In genomic region chr1:229033480-229033879, GRCh38 we compare ENCODE assay signal across 23 cellular contexts.
"Had no signal": no experiment of that assay in that cellular context is flagged by ENCODE, and none has a peak within 500 bp of the region (broad histone marks: within the 10 kb centered on the region; RNA-seq: fewer than 3 reads in every experiment).

No MANE protein-coding gene starts in this region.

- H3K27ac Mint-ChIP-seq: activated CD4-positive, alpha-beta T cell treated with anti-CD3 and anti-CD28 coated beads for 36 hours; activated naive CD4-positive, alpha-beta T cell treated with anti-CD3 and anti-CD28 coated beads, Interleukin-2, amount 10 ng/mL, durations not matched to agents 7 days and 5 days; activated naive CD8-positive, alpha-beta T cell treated with anti-CD3 and anti-CD28 coated beads, Interleukin-2, amount 10 ng/mL, durations not matched to agents 7 days and 5 days had no signal

- H3K4me3 Mint-ChIP-seq: activated CD4-positive, alpha-beta T cell treated with anti-CD3 and anti-CD28 coated beads for 36 hours; activated naive CD4-positive, alpha-beta T cell treated with anti-CD3 and anti-CD28 coated beads, Interleukin-2, amount 10 ng/mL, durations not matched to agents 7 days and 5 days; activated naive CD8-positive, alpha-beta T cell treated with anti-CD3 and anti-CD28 coated beads, Interleukin-2, amount 10 ng/mL, durations not matched to agents 7 days and 5 days; mesothelial cell of epicardium had no signal

- FAIRE-seq: pancreas had no signal

- H3K27ac ChIP-seq: ascending aorta, cardiac muscle cell, coronary artery, dorsolateral prefrontal cortex, heart left ventricle, pancreas, prostate gland, suprapubic skin, tibial artery, upper lobe of right lung had no signal

- H3K36me3 ChIP-seq: ascending aorta, cardiac muscle cell, heart left ventricle, pancreas, prostate gland, suprapubic skin, tibial artery, upper lobe of right lung had no signal

- H3K27me3 ChIP-seq: ascending aorta, pancreas, suprapubic skin, tibial artery, upper lobe of right lung had no signal

- H3K9me3 Mint-ChIP-seq: activated naive CD4-positive, alpha-beta T cell treated with anti-CD3 and anti-CD28 coated beads, Interleukin-2, amount 10 ng/mL, durations not matched to agents 7 days and 5 days; activated naive CD8-positive, alpha-beta T cell treated with anti-CD3 and anti-CD28 coated beads, Interleukin-2, amount 10 ng/mL, durations not matched to agents 7 days and 5 days; naive B cell had no signal

- H3K36me3 Mint-ChIP-seq: activated naive CD4-positive, alpha-beta T cell treated with anti-CD3 and anti-CD28 coated beads, Interleukin-2, amount 10 ng/mL, durations not matched to agents 7 days and 5 days; activated naive CD8-positive, alpha-beta T cell treated with anti-CD3 and anti-CD28 coated beads, Interleukin-2, amount 10 ng/mL, durations not matched to agents 7 days and 5 days; brain had no signal

- H3K9me3 ChIP-seq: ascending aorta, heart left ventricle, pancreas, prostate gland, suprapubic skin, tibial artery, upper lobe of right lung had no signal

- ATAC-seq: activated CD4-positive, alpha-beta T cell treated with anti-CD3 and anti-CD28 coated beads for 36 hours; heart left ventricle; pancreas; upper lobe of right lung had no signal

- H3K27me3 Mint-ChIP-seq: activated CD4-positive, alpha-beta T cell treated with anti-CD3 and anti-CD28 coated beads for 36 hours had no signal

- H3K4me3 ChIP-seq: ascending aorta, cardiac muscle cell, coronary artery, dorsolateral prefrontal cortex, heart left ventricle, pancreas, prostate gland, suprapubic skin, tibial artery, upper lobe of right lung had no signal

- DNase-seq: activated CD4-positive, alpha-beta T cell treated with anti-CD3 and anti-CD28 coated beads for 36 hours; activated CD4-positive, alpha-beta T cell treated with anti-CD3 and anti-CD28 coated beads, Interleukin-2, amount 50 U/mL, for 48 hours; activated CD4-positive, CD25-positive, alpha-beta regulatory T cell; activated CD8-positive, alpha-beta memory T cell treated with anti-CD3 and anti-CD28 coated beads for 24 hours; activated effector memory CD4-positive, alpha-beta T cell treated with anti-CD3 and anti-CD28 coated beads, Interleukin-2, amount 50 U/mL, for 16 hours; activated naive CD4-positive, alpha-beta T cell treated with anti-CD3 and anti-CD28 coated beads, Interleukin-2, amount 10 ng/mL, durations not matched to agents 7 days and 5 days; activated naive CD8-positive, alpha-beta T cell treated with anti-CD3 and anti-CD28 coated beads, Interleukin-2, amount 10 ng/mL, durations not matched to agents 7 days and 5 days; dorsolateral prefrontal cortex; effector memory CD4-positive, alpha-beta T cell; erythroblast; heart left ventricle; naive B cell; pancreas; stimulated activated naive CD4-positive, alpha-beta T cell; tibial artery; upper lobe of right lung had no signal

- H3K4me1 ChIP-seq: prostate gland, suprapubic skin had no signal
